ENCODE assay signal across 1 cellular context in the genomic region with DNA sequence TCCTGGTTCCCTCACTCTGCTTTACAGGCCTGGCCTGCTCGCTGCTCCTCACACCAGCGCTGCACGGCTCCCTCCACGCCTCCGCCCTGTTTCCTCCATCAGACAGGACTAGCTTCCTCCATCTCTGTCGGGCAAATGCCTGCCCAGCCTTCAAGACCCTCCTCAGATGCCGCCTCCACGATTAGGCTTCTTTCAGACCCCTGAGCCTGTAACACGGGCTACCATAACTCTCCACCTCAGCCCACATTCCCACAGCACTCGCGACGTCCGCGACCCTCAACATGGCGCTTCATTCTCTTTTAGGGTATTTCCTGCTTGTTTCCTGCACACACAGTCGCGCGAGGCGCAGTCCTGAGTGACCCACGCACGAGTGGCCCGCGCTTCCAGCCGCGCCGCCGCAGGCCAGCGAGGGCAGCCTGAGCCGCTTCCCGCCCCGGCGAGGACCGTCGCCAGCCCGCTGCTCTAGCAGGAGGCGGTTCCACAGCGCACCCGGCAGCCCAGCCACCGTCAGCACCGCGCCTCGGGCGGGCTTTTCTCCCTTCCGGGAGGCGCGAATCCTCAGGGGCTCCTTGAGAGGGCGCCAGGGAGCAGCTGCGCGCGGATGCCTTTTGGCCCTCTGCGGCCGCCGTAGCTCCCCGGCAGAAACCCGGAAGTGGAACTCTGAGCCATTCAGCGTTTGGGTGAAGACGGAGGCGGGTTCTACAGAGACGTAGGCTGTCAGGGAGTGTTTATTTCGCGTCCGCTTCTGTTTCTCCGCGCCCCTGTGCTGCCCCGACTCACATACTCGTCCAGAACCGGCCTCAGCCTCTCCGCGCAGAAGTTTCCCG.
A peak's percentile ranks its signal among the peaks of the same experiment; 100 is the strongest.
TF ChIP-seq lines count a peak whose summit lies in the region.

A gene (plus strand): TSS at position 695 of the 827 bp plus-strand sequence. CDS start 138 bp downstream, outside the sequence.

TF ChIP-seq in endothelial cell of umbilical vein, 7 proteins besides CTCF, POLR2A, EP300 and RAD21:
- TF ChIP-seq JUN (IDR thresholded peaks at IDR 0.05; ENCODE audit: borderline replicate concordance, insufficient read depth, insufficient read length, low read depth): no peak
- TF ChIP-seq GATA2 (IDR thresholded peaks at IDR 0.05; ENCODE audit: insufficient read depth, insufficient read length, low read depth, low read length): no peak
- no peak for TF ChIP-seq MYC (IDR thresholded peaks at IDR 0.05; ENCODE audit: low read depth, low read length)
- no peak for TF ChIP-seq EZH2 (IDR thresholded peaks at IDR 0.05; ENCODE audit: borderline replicate concordance, low read depth, low read length, severe bottlenecking)
- no peak for TF ChIP-seq FOS (IDR thresholded peaks at IDR 0.05; ENCODE audit: borderline replicate concordance, insufficient read depth, low read length)
- peak; percentile 71 for TF ChIP-seq POLR2AphosphoS5 (IDR thresholded peaks at IDR 0.05; ENCODE audit: insufficient read depth, low read depth, low read length)
- TF ChIP-seq, protein P1, sequence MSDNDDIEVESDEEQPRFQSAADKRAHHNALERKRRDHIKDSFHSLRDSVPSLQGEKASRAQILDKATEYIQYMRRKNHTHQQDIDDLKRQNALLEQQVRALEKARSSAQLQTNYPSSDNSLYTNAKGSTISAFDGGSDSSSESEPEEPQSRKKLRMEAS (IDR thresholded peaks at IDR 0.05; ENCODE audit: insufficient read depth, insufficient read length): no peak
